Comparison of ENCODE assay signal across 1 cellular context in the genomic region with DNA sequence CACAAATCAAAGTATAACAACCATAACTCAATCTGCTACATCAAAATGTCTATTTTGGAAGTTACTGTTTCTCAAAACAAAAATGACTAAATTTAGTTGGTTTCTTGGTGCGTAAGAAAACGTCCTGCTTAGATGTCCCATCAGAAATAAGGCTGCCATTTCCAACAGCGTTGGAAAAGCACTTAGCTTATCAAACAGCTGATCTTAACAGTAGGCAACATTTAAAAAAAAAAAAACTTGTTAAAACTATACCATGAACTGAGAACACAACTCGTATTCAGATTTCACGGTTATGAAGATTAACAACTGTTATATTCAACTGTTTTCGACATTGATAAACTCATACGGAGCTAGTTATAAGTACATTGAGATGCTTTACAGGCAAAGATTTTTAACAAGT.
A peak's percentile ranks its signal among the peaks of the same experiment; 100 is the strongest.
TF ChIP-seq lines count a peak whose summit lies in the region.

No MANE protein-coding gene starts in this region.

TF ChIP-seq in GM12878, 131 proteins besides CTCF, POLR2A, EP300 and RAD21:
- TF ChIP-seq, protein P1, sequence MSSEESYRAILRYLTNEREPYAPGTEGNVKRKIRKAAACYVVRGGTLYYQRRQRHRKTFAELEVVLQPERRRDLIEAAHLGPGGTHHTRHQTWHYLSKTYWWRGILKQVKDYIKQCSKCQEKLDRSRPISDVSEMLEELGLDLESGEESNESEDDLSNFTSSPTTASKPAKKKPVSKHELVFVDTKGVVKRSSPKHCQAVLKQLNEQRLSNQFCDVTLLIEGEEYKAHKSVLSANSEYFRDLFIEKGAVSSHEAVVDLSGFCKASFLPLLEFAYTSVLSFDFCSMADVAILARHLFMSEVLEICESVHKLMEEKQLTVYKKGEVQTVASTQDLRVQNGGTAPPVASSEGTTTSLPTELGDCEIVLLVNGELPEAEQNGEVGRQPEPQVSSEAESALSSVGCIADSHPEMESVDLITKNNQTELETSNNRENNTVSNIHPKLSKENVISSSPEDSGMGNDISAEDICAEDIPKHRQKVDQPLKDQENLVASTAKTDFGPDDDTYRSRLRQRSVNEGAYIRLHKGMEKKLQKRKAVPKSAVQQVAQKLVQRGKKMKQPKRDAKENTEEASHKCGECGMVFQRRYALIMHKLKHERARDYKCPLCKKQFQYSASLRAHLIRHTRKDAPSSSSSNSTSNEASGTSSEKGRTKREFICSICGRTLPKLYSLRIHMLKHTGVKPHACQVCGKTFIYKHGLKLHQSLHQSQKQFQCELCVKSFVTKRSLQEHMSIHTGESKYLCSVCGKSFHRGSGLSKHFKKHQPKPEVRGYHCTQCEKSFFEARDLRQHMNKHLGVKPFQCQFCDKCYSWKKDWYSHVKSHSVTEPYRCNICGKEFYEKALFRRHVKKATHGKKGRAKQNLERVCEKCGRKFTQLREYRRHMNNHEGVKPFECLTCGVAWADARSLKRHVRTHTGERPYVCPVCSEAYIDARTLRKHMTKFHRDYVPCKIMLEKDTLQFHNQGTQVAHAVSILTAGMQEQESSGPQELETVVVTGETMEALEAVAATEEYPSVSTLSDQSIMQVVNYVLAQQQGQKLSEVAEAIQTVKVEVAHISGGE (CRISPR knock-in tag; IDR thresholded peaks at IDR 0.05) = no peak
- TF ChIP-seq, protein P2, sequence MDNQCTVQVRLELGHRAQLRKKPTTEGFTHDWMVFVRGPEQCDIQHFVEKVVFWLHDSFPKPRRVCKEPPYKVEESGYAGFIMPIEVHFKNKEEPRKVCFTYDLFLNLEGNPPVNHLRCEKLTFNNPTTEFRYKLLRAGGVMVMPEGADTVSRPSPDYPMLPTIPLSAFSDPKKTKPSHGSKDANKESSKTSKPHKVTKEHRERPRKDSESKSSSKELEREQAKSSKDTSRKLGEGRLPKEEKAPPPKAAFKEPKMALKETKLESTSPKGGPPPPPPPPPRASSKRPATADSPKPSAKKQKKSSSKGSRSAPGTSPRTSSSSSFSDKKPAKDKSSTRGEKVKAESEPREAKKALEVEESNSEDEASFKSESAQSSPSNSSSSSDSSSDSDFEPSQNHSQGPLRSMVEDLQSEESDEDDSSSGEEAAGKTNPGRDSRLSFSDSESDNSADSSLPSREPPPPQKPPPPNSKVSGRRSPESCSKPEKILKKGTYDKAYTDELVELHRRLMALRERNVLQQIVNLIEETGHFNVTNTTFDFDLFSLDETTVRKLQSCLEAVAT (IDR thresholded peaks at IDR 0.05) = peak; percentile 80
